ENCODE assay signal across 8 cellular contexts in genomic region chr4:2008921-2009650, GRCh38. TPM values are rescaled to one million over a fixed set of nuclear protein-coding genes. Genes with fewer than 3 reads are reported as not detected.
DNase-seq lines count a peak whose midpoint lies in the region; ATAC-seq, FAIRE-seq and TF ChIP-seq lines count a peak whose summit lies in the region.

Gene NELFA (minus strand): TSS chr4:2008974. CDS start chr4:2008959, 15 bp downstream.

- ATAC-seq in HG02798 (IDR thresholded peaks at IDR 0.05; ENCODE audit: poor library complexity, unreplicated experiment) = peak; percentile 88

- no CpG with 5 or more reads among the region's 95 CpGs for WGBS in trophoblast cell (ENCODE audit: extremely low coverage, insufficient coverage, insufficient read length)
- WGBS in tibial nerve, 2 donors = 1% methylated on average over 27 to 39 of the region's 95 CpGs

- TF ChIP-seq POLR2A in GM12892 (IDR thresholded peaks at IDR 0.05; ENCODE audit: low read depth, low read length) (peak; percentile 85), tibial nerve (IDR thresholded peaks at IDR 0.05) (peak; percentile 30 to 66)

- peak; percentile 87 for FAIRE-seq in GM12892 (lab: Jason Lieb, UNC)

- H2AK5ac ChIP-seq in trophoblast cell (ENCODE audit: low read length) = no peak within 1 kb of the TSS

- H4K91ac ChIP-seq in trophoblast cell (ENCODE audit: low read depth, low read length) = peak within 1 kb of the TSS; percentile 85

- peak within 1 kb of the TSS; percentile 88 for H2BK120ac ChIP-seq in trophoblast cell (ENCODE audit: insufficient read depth, low read length, poor library complexity)

- peak within 1 kb of the TSS; percentile 99 for H4K8ac ChIP-seq in trophoblast cell (ENCODE audit: low read depth, low read length)

- H2AFZ ChIP-seq in trophoblast cell (ENCODE audit: insufficient read depth, low read length, poor library complexity) = peak within 1 kb of the TSS; percentile 99

- peak within 1 kb of the TSS; percentile 98 for H3K14ac ChIP-seq in trophoblast cell (ENCODE audit: low read length)

- H3K79me1 ChIP-seq in trophoblast cell (ENCODE audit: low read length) = peaks cover 5% of the 10 kb centered on the region

- peak within 1 kb of the TSS; percentile 91 for H4K12ac ChIP-seq in trophoblast cell (ENCODE audit: low read depth, low read length)

- H3K27ac ChIP-seq in trophoblast cell (ENCODE audit: low read depth, low read length) = peak within 1 kb of the TSS; percentile 93
- H3K27ac ChIP-seq in tibial nerve = peak within 1 kb of the TSS; percentile 93 to 99 (median 96)

- peak; percentile 44 to 88 for TF ChIP-seq EP300 in tibial nerve (IDR thresholded peaks at IDR 0.05)

- H3K4me2 ChIP-seq in trophoblast cell (ENCODE audit: low read length) = peak within 1 kb of the TSS; percentile 98

- H3K18ac ChIP-seq in trophoblast cell (ENCODE audit: low read length) = peak within 1 kb of the TSS; percentile 99

- H3K4me1 ChIP-seq in adipocyte (ENCODE audit: control insufficient read depth, insufficient read depth, low read length) (peaks cover 23% of the 10 kb centered on the region), trophoblast cell (ENCODE audit: control insufficient read depth in 1 of 2, insufficient read depth in 2 of 2, low read length in 2 of 2) (peaks cover 7 to 8% of the 10 kb centered on the region in 2 experiments), tibial nerve (peaks cover 0 to 36% (median 2%) of the 10 kb centered on the region in 4 donors)

- H2BK12ac ChIP-seq in trophoblast cell (ENCODE audit: low read length) = no peak within 1 kb of the TSS

- peak within 1 kb of the TSS; percentile 98 for H3K9ac ChIP-seq in adipocyte (ENCODE audit: low read length)
- peak within 1 kb of the TSS; percentile 90 for H3K9ac ChIP-seq in trophoblast cell (ENCODE audit: low read length)

- H3K79me2 ChIP-seq in trophoblast cell (ENCODE audit: control insufficient read depth, insufficient read depth, low read length, poor library complexity) = peaks cover 14% of the 10 kb centered on the region

- intact Hi-C loops in cardiac septum (cut with DNase I) = no loop called here

- H3K27me3 ChIP-seq in adipocyte (replicated peaks; ENCODE audit: control insufficient read depth, insufficient read depth, low read length) (no peaks in the 10 kb centered on the region), trophoblast cell (ENCODE audit: insufficient read depth, low read length) (peaks cover 3% of the 10 kb centered on the region), tibial nerve (no peaks in the 10 kb centered on the region)

- H3K4me3 ChIP-seq in adipocyte (ENCODE audit: low read length) (peak within 1 kb of the TSS; percentile 97), trophoblast cell (ENCODE audit: low read depth, low read length) (peak within 1 kb of the TSS; percentile 93), tibial nerve (peak within 1 kb of the TSS; percentile 58 to 99 (median 81))

- H3K36me3 ChIP-seq in adipocyte (ENCODE audit: control insufficient read depth, insufficient read depth, low read length, severe bottlenecking) = peaks cover 7% of the 10 kb centered on the region
- H3K36me3 ChIP-seq in trophoblast cell (ENCODE audit: control insufficient read depth in 1 of 2, insufficient read depth in 2 of 2, low read length in 2 of 2) = peaks cover 5 to 9% of the 10 kb centered on the region in 2 experiments
- peaks cover 0 to 22% (median 0%) of the 10 kb centered on the region in 3 donors for H3K36me3 ChIP-seq in tibial nerve

- peak; percentile 52 to 94 (median 76) for TF ChIP-seq CTCF in tibial nerve (IDR thresholded peaks at IDR 0.05)

- H3K9me3 ChIP-seq in adipocyte (ENCODE audit: control insufficient read depth, low read length) (no peaks in the 10 kb centered on the region), trophoblast cell (ENCODE audit: insufficient read depth, low read depth, low read length) (no peaks in the 10 kb centered on the region), tibial nerve (no peaks in the 10 kb centered on the region)

- H3K23ac ChIP-seq in trophoblast cell (ENCODE audit: low read length) = no peak within 1 kb of the TSS

- H3K4ac ChIP-seq in trophoblast cell (ENCODE audit: low read depth, low read length) = peak within 1 kb of the TSS; percentile 73

- peak within 1 kb of the TSS; percentile 95 for H2BK5ac ChIP-seq in trophoblast cell (ENCODE audit: low read depth, low read length, poor library complexity)

- DNase-seq in GM12892 (ENCODE audit: insufficient read length) (peak; percentile 87), NCI-H1417 treated with DMSO at 0.1 percent for 48 hours (lab: John Stamatoyannopoulos, UW) (peak; percentile 59), T follicular helper cell (ENCODE audit: low read depth) (peak; percentile 93), adipocyte (ENCODE audit: low read depth) (peak; percentile 97), cardiac septum (ENCODE audit: low spot score) (peak; percentile 98), trophoblast cell (peak; percentile 96 to 99), tibial nerve (ENCODE audit: low spot score in 2 of 2) (peak; percentile 90 to 92)

RNA-seq across cellular contexts. Expression of gene NELFA, which starts in this region (rescaled TPM):
- 15.9 TPM for polyA plus RNA-seq in GM12892 (2012; ENCODE audit: missing spikeins)
- 14.7 TPM for total RNA-seq in cardiac septum
- 27.2 and 27.8 TPM in 2 replicates for polyA plus RNA-seq in trophoblast cell (2013)
- total RNA-seq in tibial nerve = 10 to 100 TPM; 32.9 to 43.1 (median 37.5) TPM

Comparison
In these comparisons a context has a peak if more than half of its experiments do, and no peak if none do; other contexts are left out.
1. Peak in every context shown above with its lines: DNase-seq, ATAC-seq, H3K4me3 ChIP-seq and H3K27ac ChIP-seq.